ENCODE assay signal across 7 cellular contexts in genomic region chr18:3245853-3246635, GRCh38. TPM values are rescaled to one million over a fixed set of nuclear protein-coding genes. Genes with fewer than 3 reads are reported as not detected.
DNase-seq lines count a peak whose midpoint lies in the region; ATAC-seq and TF ChIP-seq lines count a peak whose summit lies in the region.

No MANE protein-coding gene starts in this region.

- peaks cover 0 to 4% (median 0%) of the 10 kb centered on the region in 4 donors for H3K9me3 ChIP-seq in sigmoid colon

- ATAC-seq in HG02852 (IDR thresholded peaks at IDR 0.05; ENCODE audit: unreplicated experiment): peak; percentile 39

- TF ChIP-seq CTCF in GM13976 (IDR thresholded peaks at IDR 0.05; ENCODE audit: borderline replicate concordance, control extremely low read depth, extremely low read depth, insufficient read depth, missing control alignments): peak; percentile 96
- peak; percentile 86 to 95 (median 93) for TF ChIP-seq CTCF in sigmoid colon (IDR thresholded peaks at IDR 0.05)

- no peaks in the 10 kb centered on the region for H3K27me3 ChIP-seq in sigmoid colon

- intact Hi-C loops in sigmoid colon (cut with DNase I): loop anchor here (2.0 to 5.0 kb wide), 6 partner anchors 27 to 589 kb away; partner anchors contain the start of genes LPIN2, MYOM1 and SMCHD1

- peaks cover 0 to 34% (median 25%) of the 10 kb centered on the region in 4 donors for H3K4me1 ChIP-seq in sigmoid colon

- no peak for TF ChIP-seq POLR2A in sigmoid colon (IDR thresholded peaks at IDR 0.05)

- H3K27ac ChIP-seq in sigmoid colon: peak overlapping the region; percentile 100

- peak overlapping the region; percentile 98 to 100 (median 99) for H3K4me3 ChIP-seq in sigmoid colon

- 11 to 12% methylated on average over 29 of the region's 29 CpGs for WGBS in sigmoid colon, 2 donors

- DNase-seq in GM13976 (ENCODE audit: low spot score) (peak; percentile 76), NCI-H146 (lab: John Stamatoyannopoulos, UW) (peak; percentile 88), T-helper 22 cell (ENCODE audit: low read depth) (peak; percentile 53), astrocyte of the hippocampus (ENCODE audit: low read depth, low spot score) (peak; percentile 94), iPS DF 19.7 (ENCODE audit: low read depth, low spot score) (peak; percentile 75), sigmoid colon (peak; percentile 95)

- TF ChIP-seq EP300 in sigmoid colon (IDR thresholded peaks at IDR 0.05): no peak

- H3K36me3 ChIP-seq in sigmoid colon: no peaks in the 10 kb centered on the region

- in situ Hi-C loops in GM13976 (cut with MboI; ENCODE audit: low sequenced_read_pairs, unreplicated experiment): loop anchor here (5.0 to 10.0 kb wide), 2 partner anchors 251 to 314 kb away; no protein-coding TSS in a partner anchor

RNA-seq across cellular contexts. Expression of gene MYL12A, which starts 1.6 kb away (rescaled TPM):
- total RNA-seq in sigmoid colon: 100 to 1,000 TPM; 165 to 208 (median 186) TPM
- 1,000 to 10,000 TPM in 1 of 3 donors, 100 to 1,000 TPM in 2; 558 to 1,173 (median 876) TPM for polyA plus RNA-seq in sigmoid colon

RNA-seq across cellular contexts. Expression of gene MYL12B, which starts 15.9 kb away (rescaled TPM):
- total RNA-seq in sigmoid colon: 100 to 1,000 TPM; 155 to 227 (median 181) TPM
- polyA plus RNA-seq in sigmoid colon: 1,000 to 10,000 TPM in 2 of 3 donors, 100 to 1,000 TPM in 1; 696 to 1,674 (median 1,233) TPM

RNA-seq across cellular contexts. Expression of gene MYOM1, which starts 26.3 kb away (rescaled TPM):
- 10 to 100 TPM; 17.3 to 37.7 (median 22.1) TPM for total RNA-seq in sigmoid colon
- polyA plus RNA-seq in sigmoid colon: 10 to 100 TPM in 1 of 3 donors, 1 to 10 TPM in 2; 3.3 to 11.1 (median 5.4) TPM

Comparison
In these comparisons a context has a peak if more than half of its experiments do, and no peak if none do; other contexts are left out.
1. Peak in every context shown above with its lines: DNase-seq, ATAC-seq, H3K4me3 ChIP-seq and H3K27ac ChIP-seq.